In the genomic region with DNA sequence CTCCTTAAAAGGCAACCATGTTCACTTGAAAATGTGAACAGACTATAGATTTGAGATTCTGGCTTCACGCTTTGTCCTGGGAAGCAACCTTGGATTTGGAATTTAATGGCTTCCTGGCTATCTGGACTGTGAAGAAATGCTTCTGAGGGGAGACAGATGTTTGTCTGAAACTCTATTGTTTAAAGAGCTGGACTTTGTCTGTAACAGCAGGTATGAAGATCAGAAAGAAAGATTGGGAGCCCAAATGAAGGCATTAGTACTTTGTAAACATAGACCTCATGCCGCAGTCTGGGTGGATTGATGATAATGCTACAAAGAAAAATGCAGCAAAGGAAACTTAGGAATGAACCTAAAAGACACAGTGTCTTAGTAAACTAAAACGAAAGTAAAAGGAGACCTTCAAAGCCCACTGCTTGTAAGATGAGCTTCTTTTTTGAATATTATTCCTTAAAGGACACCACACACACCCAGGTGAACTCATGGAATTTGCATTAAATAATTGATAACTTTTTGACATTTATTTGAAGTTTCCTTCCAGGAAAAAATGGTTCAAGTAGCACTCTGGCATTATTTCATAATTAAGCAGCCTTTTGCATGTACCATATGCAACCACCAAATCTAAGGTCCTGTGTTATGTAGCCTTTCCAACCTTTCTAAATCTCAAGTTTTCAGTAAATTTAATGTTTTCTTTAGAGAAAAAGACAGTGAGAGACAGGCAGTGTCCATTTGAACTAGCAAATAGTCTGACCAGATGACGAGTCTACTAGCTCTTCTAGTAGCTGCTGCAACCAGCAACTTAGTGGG, we compare ENCODE assay signal across 8 cellular contexts.
DNase-seq lines count a peak whose midpoint lies in the region; ATAC-seq, FAIRE-seq and TF ChIP-seq lines count a peak whose summit lies in the region.
"Not testable (repeated sequence)": the region's sequence is repeated elsewhere in the genome, so short reads cannot be mapped to it uniquely, and the experiment has no call there.

No MANE protein-coding gene starts in this region.

- intact Hi-C loops in CD4-positive, alpha-beta T cell (cut with DNase I, micrococcal nuclease); breast epithelium (cut with DNase I; ENCODE audit: low total_unique reads); naive thymus-derived CD4-positive, alpha-beta T cell (cut with micrococcal nuclease): not testable (repeated sequence)

- H3K4me1 Mint-ChIP-seq in CD4-positive, alpha-beta T cell (ENCODE audit: low read depth), result peaks cover 10% of the 10 kb centered on the region
- not testable (repeated sequence) for H3K4me1 Mint-ChIP-seq in HFFc6 (ENCODE audit: low read depth); activated T-cell treated with anti-CD3 and anti-CD28 coated beads, Interleukin-2, amount 50 U/mL, for 4 hours (ENCODE audit: low read depth)
- peaks cover 5 to 15% (median 14%) of the 10 kb centered on the region in 7 donors for H3K4me1 Mint-ChIP-seq in naive thymus-derived CD4-positive, alpha-beta T cell

- H3K4me1 ChIP-seq in SJCRH30; breast epithelium; naive thymus-derived CD4-positive, alpha-beta T cell (ENCODE audit: control insufficient read depth in 2 of 2, insufficient read depth in 2 of 2, low read length in 2 of 2); small intestine (ENCODE audit: control insufficient read depth in 2 of 2, insufficient read depth in 1 of 2, low read depth in 1 of 2, low read length in 1 of 2): not testable (repeated sequence)

- FAIRE-seq in small intestine (lab: Jason Lieb, UNC), result not testable (repeated sequence)

- not testable (repeated sequence) for H3K27ac Mint-ChIP-seq in CD4-positive, alpha-beta T cell; HFFc6
- peak overlapping the region in 4 of 9 donors; percentile 7 to 45 (median 35) for H3K27ac Mint-ChIP-seq in naive thymus-derived CD4-positive, alpha-beta T cell

- WGBS in small intestine, 3 donors, result 28 to 39% (median 30%) methylated on average over 4 of the region's 4 CpGs

- H3K27ac ChIP-seq in CD4-positive, alpha-beta T cell (ENCODE audit: low read depth, low read length); SJCRH30; breast epithelium; naive thymus-derived CD4-positive, alpha-beta T cell (ENCODE audit: low read depth, low read length); small intestine (ENCODE audit: low read depth in 1 of 2, low read length in 1 of 2): not testable (repeated sequence)

- H3K36me3 ChIP-seq in SJCRH30; breast epithelium; naive thymus-derived CD4-positive, alpha-beta T cell (ENCODE audit: control insufficient read depth in 2 of 3, insufficient read depth in 3 of 3, low read length in 3 of 3); small intestine (ENCODE audit: control insufficient read depth in 2 of 2, insufficient read depth in 2 of 2, low read length in 2 of 2): not testable (repeated sequence)

- CTCF ChIA-PET in CD4-positive, alpha-beta T cell (lab: Charles Lee); naive thymus-derived CD4-positive, alpha-beta T cell (lab: Charles Lee): not testable (repeated sequence)

- ATAC-seq in CD4-positive, alpha-beta T cell (ENCODE audit: poor library complexity); activated T-cell treated with anti-CD3 and anti-CD28 coated beads, Interleukin-2, amount 50 U/mL, for 4 hours; naive thymus-derived CD4-positive, alpha-beta T cell: not testable (repeated sequence)

- peak overlapping the region; percentile 27 for H3K4me3 ChIP-seq in SJCRH30
- H3K4me3 ChIP-seq in breast epithelium, result peak overlapping the region in 2 of 3 donors; percentile 2 to 27
- peak overlapping the region; percentile 35 for H3K4me3 ChIP-seq in naive thymus-derived CD4-positive, alpha-beta T cell (ENCODE audit: low read length)
- not testable (repeated sequence) for H3K4me3 ChIP-seq in small intestine (ENCODE audit: low read depth in 1 of 2, low read length in 2 of 2)

- not testable (repeated sequence) for H3K27me3 Mint-ChIP-seq in CD4-positive, alpha-beta T cell; HFFc6 (ENCODE audit: insufficient read depth); activated T-cell treated with anti-CD3 and anti-CD28 coated beads, Interleukin-2, amount 50 U/mL, for 4 hours (ENCODE audit: low read depth); naive thymus-derived CD4-positive, alpha-beta T cell

- H3K36me3 Mint-ChIP-seq in CD4-positive, alpha-beta T cell (ENCODE audit: low read depth); HFFc6 (ENCODE audit: low read depth); activated T-cell treated with anti-CD3 and anti-CD28 coated beads, Interleukin-2, amount 50 U/mL, for 4 hours (ENCODE audit: insufficient read depth); naive thymus-derived CD4-positive, alpha-beta T cell: not testable (repeated sequence)

- peak overlapping the region; percentile 77 for H3K4me3 Mint-ChIP-seq in CD4-positive, alpha-beta T cell
- peak overlapping the region; percentile 58 for H3K4me3 Mint-ChIP-seq in HFFc6
- H3K4me3 Mint-ChIP-seq in activated T-cell treated with anti-CD3 and anti-CD28 coated beads, Interleukin-2, amount 50 U/mL, for 4 hours, result peak overlapping the region; percentile 44
- H3K4me3 Mint-ChIP-seq in naive thymus-derived CD4-positive, alpha-beta T cell, result peak overlapping the region; percentile 17 to 79 (median 75)

- not testable (repeated sequence) for H3K9me3 Mint-ChIP-seq in CD4-positive, alpha-beta T cell; HFFc6; activated T-cell treated with anti-CD3 and anti-CD28 coated beads, Interleukin-2, amount 50 U/mL, for 4 hours; naive thymus-derived CD4-positive, alpha-beta T cell

- not testable (repeated sequence) for H3K27me3 ChIP-seq in CD4-positive, alpha-beta T cell (ENCODE audit: control insufficient read depth, insufficient read depth, low read length); SJCRH30; breast epithelium; naive thymus-derived CD4-positive, alpha-beta T cell (ENCODE audit: control insufficient read depth in 2 of 2, insufficient read depth in 2 of 2, low read length in 2 of 2); small intestine (ENCODE audit: control insufficient read depth in 2 of 2, insufficient read depth in 2 of 2, low read length in 2 of 2)

- DNase-seq in CD4-positive, alpha-beta T cell; HFFc6; SJCRH30; activated T-cell treated with anti-CD3 and anti-CD28 coated beads, Interleukin-2, amount 50 U/mL, for 4 hours; breast epithelium (ENCODE audit: low spot score in 2 of 2): not testable (repeated sequence)
- DNase-seq in fibroblast of peridontal ligament (ENCODE audit: extremely low read depth), result peak; percentile 8
- peak in 3 of 9 donors; percentile 4 to 12 (median 7) for DNase-seq in naive thymus-derived CD4-positive, alpha-beta T cell
- DNase-seq in small intestine, result peak; percentile 1

- POLR2A ChIA-PET in CD4-positive, alpha-beta T cell (lab: Charles Lee); naive thymus-derived CD4-positive, alpha-beta T cell (lab: Charles Lee): not testable (repeated sequence)

- not testable (repeated sequence) for TF ChIP-seq POLR2A in breast epithelium (IDR thresholded peaks at IDR 0.05)

- H3K9me3 ChIP-seq in CD4-positive, alpha-beta T cell (ENCODE audit: control insufficient read depth, low read length); SJCRH30 (replicated peaks); breast epithelium; naive thymus-derived CD4-positive, alpha-beta T cell (ENCODE audit: control insufficient read depth in 2 of 3, low read length in 3 of 3); small intestine (ENCODE audit: control insufficient read depth, low read depth): not testable (repeated sequence)

- not testable (repeated sequence) for TF ChIP-seq CTCF in CD4-positive, alpha-beta T cell (IDR thresholded peaks at IDR 0.05); HFFc6 (IDR thresholded peaks at IDR 0.05); breast epithelium (IDR thresholded peaks at IDR 0.05)
